In the genomic region with DNA sequence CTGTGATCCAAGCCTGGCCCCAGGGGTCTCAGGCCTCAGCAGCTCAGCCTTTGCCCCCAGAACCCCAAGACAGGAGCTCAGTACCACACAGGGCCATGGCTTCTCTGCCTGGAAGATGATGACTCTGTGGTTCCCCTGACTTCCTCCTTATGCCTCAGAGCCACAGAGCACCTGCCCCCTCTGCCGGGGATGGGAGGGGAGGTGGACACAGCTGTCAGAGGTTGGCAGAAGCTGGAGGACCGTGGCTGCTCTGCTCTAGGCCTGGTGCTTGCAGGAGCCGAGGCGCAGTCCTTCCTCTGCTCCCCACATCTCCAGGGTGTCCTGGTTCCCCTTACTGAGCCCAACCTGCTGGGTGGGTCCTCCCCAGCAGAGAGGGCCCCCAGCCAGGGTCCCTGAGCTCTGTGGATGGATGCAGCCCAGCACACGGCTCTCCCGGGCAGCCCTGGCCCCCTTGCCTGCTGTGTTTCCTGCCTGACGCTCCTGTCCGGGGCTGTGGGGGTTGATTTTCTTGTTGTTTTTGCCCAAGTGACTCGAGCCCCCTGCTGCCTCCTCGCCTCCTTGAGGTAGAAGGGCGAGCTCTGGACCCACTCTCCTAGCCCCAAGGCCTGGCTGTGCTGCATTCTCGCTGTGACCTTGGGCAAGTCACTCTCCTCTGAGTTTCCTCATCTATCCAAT, we compare ENCODE assay signal across 1 cellular context.
TF ChIP-seq lines count a peak whose summit lies in the region.

No MANE protein-coding gene starts in this region.

TF ChIP-seq in WTC11, 78 proteins besides CTCF, POLR2A, EP300 and RAD21 (continued from another document):
- TF ChIP-seq STAT6 (CRISPR knock-in tag; conservative IDR thresholded peaks at IDR 0.05; ENCODE audit: low read depth) (no peak), ZNF263 (CRISPR knock-in tag; IDR thresholded peaks at IDR 0.05; ENCODE audit: low read depth) (no peak)
